Comparison of ENCODE assay signal across 28 cellular contexts in genomic region chr12:46857486-46857885, GRCh38. TPM values are rescaled to one million over a fixed set of nuclear protein-coding genes. Genes with fewer than 3 reads are reported as not detected.
"Had no signal": no experiment of that assay in that cellular context is flagged by ENCODE, and none has a peak within 500 bp of the region (broad histone marks: within the 10 kb centered on the region; RNA-seq: fewer than 3 reads in every experiment).

No MANE protein-coding gene starts in this region.

- H3K9me3 ChIP-seq: testis, thoracic aorta, thyroid gland, vagina had no signal

- H3K4me1 ChIP-seq: stomach, suprapubic skin, testis, thyroid gland, tibial nerve, transverse colon, upper lobe of left lung, upper lobe of right lung, vagina had no signal

- FAIRE-seq: urothelium cell line had no signal

- H3K27ac Mint-ChIP-seq: stimulated activated effector memory CD8-positive, alpha-beta T cell treated with anti-CD3 and anti-CD28 coated beads, Interleukin-12 subunit alpha, Interleukin-12 subunit beta, amount 100 ng/mL, for 72 hours; stimulated activated memory B cell treated with anti-CD40 and anti-IgM and Interleukin-4, amounts not matched to agents 10 μg/mL and 1 μg/mL and 100 μg/mL, for 72 hours; stimulated activated naive B cell treated with anti-CD40 and anti-IgM and Interleukin-4, amounts not matched to agents 10 μg/mL and 1 μg/mL and 100 μg/mL, for 72 hours; stimulated activated naive CD8-positive, alpha-beta T cell treated with anti-CD3 and anti-CD28 coated beads, Interleukin-15, amount 100 ng/mL, for 72 hours; stimulated activated naive CD8-positive, alpha-beta T cell treated with anti-CD3 and anti-CD28 coated beads, Interleukin-15, Interleukin-2, amounts not matched to agents 100 ng/mL and 50 ng/mL, for 24 hours; type B pancreatic cell had no signal

- H3K4me3 ChIP-seq: stomach, suprapubic skin, testis, thoracic aorta, thyroid gland, tibial artery, tibial nerve, transverse colon, upper lobe of left lung, upper lobe of right lung, vagina had no signal

- H3K27me3 Mint-ChIP-seq: stimulated activated memory B cell treated with anti-CD40 and anti-IgM and Interleukin-4, amounts not matched to agents 10 μg/mL and 1 μg/mL and 100 μg/mL, for 72 hours; stimulated activated naive B cell treated with anti-CD40 and anti-IgM and Interleukin-4, amounts not matched to agents 10 μg/mL and 1 μg/mL and 100 μg/mL, for 72 hours; stimulated activated naive CD8-positive, alpha-beta T cell treated with anti-CD3 and anti-CD28 coated beads, Interleukin-15, amount 100 ng/mL, for 72 hours; stimulated activated naive CD8-positive, alpha-beta T cell treated with anti-CD3 and anti-CD28 coated beads, Interleukin-15, Interleukin-2, amounts not matched to agents 100 ng/mL and 50 ng/mL, for 24 hours; type B pancreatic cell had no signal

- H3K27me3 ChIP-seq: stomach, suprapubic skin, testis, thyroid gland, tibial artery, tibial nerve, transverse colon, upper lobe of left lung, upper lobe of right lung, vagina had no signal

- H3K27ac ChIP-seq: stomach, suprapubic skin, testis, thoracic aorta, thyroid gland, tibial artery, tibial nerve, upper lobe of left lung, upper lobe of right lung, vagina had no signal

- H3K4me3 Mint-ChIP-seq: stimulated activated effector memory CD8-positive, alpha-beta T cell treated with anti-CD3 and anti-CD28 coated beads, Interleukin-12 subunit alpha, Interleukin-12 subunit beta, amount 100 ng/mL, for 72 hours; stimulated activated memory B cell treated with anti-CD40 and anti-IgM and Interleukin-4, amounts not matched to agents 10 μg/mL and 1 μg/mL and 100 μg/mL, for 72 hours; stimulated activated naive B cell treated with anti-CD40 and anti-IgM and Interleukin-4, amounts not matched to agents 10 μg/mL and 1 μg/mL and 100 μg/mL, for 72 hours; stimulated activated naive CD8-positive, alpha-beta T cell treated with anti-CD3 and anti-CD28 coated beads, Interleukin-15, amount 100 ng/mL, for 72 hours; stimulated activated naive CD8-positive, alpha-beta T cell treated with anti-CD3 and anti-CD28 coated beads, Interleukin-15, Interleukin-2, amounts not matched to agents 100 ng/mL and 50 ng/mL, for 24 hours; type B pancreatic cell had no signal

- H3K36me3 Mint-ChIP-seq: stimulated activated effector memory CD8-positive, alpha-beta T cell treated with anti-CD3 and anti-CD28 coated beads, Interleukin-12 subunit alpha, Interleukin-12 subunit beta, amount 100 ng/mL, for 72 hours; stimulated activated memory B cell treated with anti-CD40 and anti-IgM and Interleukin-4, amounts not matched to agents 10 μg/mL and 1 μg/mL and 100 μg/mL, for 72 hours; type B pancreatic cell had no signal

- ATAC-seq: stimulated activated effector memory CD8-positive, alpha-beta T cell treated with anti-CD3 and anti-CD28 coated beads, Interleukin-12 subunit alpha, Interleukin-12 subunit beta, amount 100 ng/mL, for 72 hours; stimulated activated memory B cell treated with anti-CD40 and anti-IgM and Interleukin-4, amounts not matched to agents 10 μg/mL and 1 μg/mL and 100 μg/mL, for 72 hours; stimulated activated naive B cell treated with anti-CD40 and anti-IgM and Interleukin-4, amounts not matched to agents 10 μg/mL and 1 μg/mL and 100 μg/mL, for 72 hours; stimulated activated naive CD8-positive, alpha-beta T cell treated with anti-CD3 and anti-CD28 coated beads, Interleukin-15, amount 100 ng/mL, for 72 hours; stimulated activated naive CD8-positive, alpha-beta T cell treated with anti-CD3 and anti-CD28 coated beads, Interleukin-15, Interleukin-2, amounts not matched to agents 100 U/mL and 50 U/mL, for 24 hours; upper lobe of right lung had no signal

- DNase-seq: stimulated activated CD4-positive, alpha-beta T cell treated with anti-CD3 and anti-CD28 coated beads, Interleukin-2, amount 100 ng/mL, for 48 hours; stimulated activated CD4-positive, alpha-beta T cell treated with anti-CD3 and anti-CD28 coated beads, Interleukin-4, amount 100 ng/mL, for 1 hour; stimulated activated CD4-positive, alpha-beta T cell treated with anti-CD3 and anti-CD28 coated beads, Interleukin-4, amount 100 ng/mL, for 24 hours; stimulated activated CD4-positive, alpha-beta T cell treated with anti-CD3 and anti-CD28 coated beads, Interleukin-4, amount 100 ng/mL, for 4 hours; stimulated activated CD8-positive, alpha-beta memory T cell treated with anti-CD3 and anti-CD28 coated beads, Interleukin-4, amount 100 ng/mL, for 48 hours; stimulated activated naive B cell treated with anti-CD40 and anti-IgM and Interleukin-4, amounts not matched to agents 10 μg/mL and 1 μg/mL and 100 μg/mL, for 72 hours; stimulated activated naive CD4-positive, alpha-beta T cell; stimulated activated naive CD4-positive, alpha-beta T cell treated with Interleukin-2 at 50 U/mL for 16 hours; stimulated activated naive CD8-positive, alpha-beta T cell treated with anti-CD3 and anti-CD28 coated beads, Interleukin-15, amount 100 ng/mL, for 72 hours; stimulated activated naive CD8-positive, alpha-beta T cell treated with anti-CD3 and anti-CD28 coated beads, Interleukin-15, Interleukin-2, amounts not matched to agents 100 U/mL and 50 U/mL, for 24 hours; stomach; substantia nigra; testis; thyroid gland; tibial artery; transverse colon; trophoblast cell; upper lobe of left lung; upper lobe of right lung had no signal

- H3K36me3 ChIP-seq: stomach, suprapubic skin, thoracic aorta, thyroid gland, tibial artery, tibial nerve, transverse colon, upper lobe of left lung, upper lobe of right lung, vagina had no signal

- H3K4me1 Mint-ChIP-seq: stimulated activated effector memory CD8-positive, alpha-beta T cell treated with anti-CD3 and anti-CD28 coated beads, Interleukin-12 subunit alpha, Interleukin-12 subunit beta, amount 100 ng/mL, for 72 hours; stimulated activated memory B cell treated with anti-CD40 and anti-IgM and Interleukin-4, amounts not matched to agents 10 μg/mL and 1 μg/mL and 100 μg/mL, for 72 hours; stimulated activated naive B cell treated with anti-CD40 and anti-IgM and Interleukin-4, amounts not matched to agents 10 μg/mL and 1 μg/mL and 100 μg/mL, for 72 hours; stimulated activated naive CD8-positive, alpha-beta T cell treated with anti-CD3 and anti-CD28 coated beads, Interleukin-15, amount 100 ng/mL, for 72 hours had no signal

RNA-seq across cellular contexts. Expression of gene SLC38A4, which starts 31.7 kb away (rescaled TPM):
- total RNA-seq: vagina had no signal
